ENCODE assay signal across 5 cellular contexts in the genomic region with DNA sequence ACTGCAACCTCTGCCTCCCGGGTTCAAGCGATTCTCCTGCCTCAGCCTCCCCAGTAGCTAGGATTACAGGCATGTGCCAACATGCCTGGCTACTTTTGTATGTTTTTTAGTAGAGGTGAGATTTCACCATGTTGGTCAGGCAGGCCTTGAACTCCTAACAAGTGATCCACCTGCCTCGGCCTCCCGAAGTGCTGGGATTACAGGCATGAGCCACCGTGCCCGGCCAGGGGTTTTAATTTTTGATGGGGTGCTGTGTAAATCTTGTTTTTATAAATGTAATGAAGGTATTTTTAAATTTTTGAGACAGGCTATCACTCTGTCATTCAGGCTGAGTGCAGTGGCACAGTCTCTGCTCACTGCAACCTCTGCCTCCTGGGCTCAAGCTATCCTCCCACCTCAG. TPM values are rescaled to one million over a fixed set of nuclear protein-coding genes. Genes with fewer than 3 reads are reported as not detected.
"Had no signal": no experiment of that assay in that cellular context is flagged by ENCODE, and none has a peak within 500 bp of the region (broad histone marks: within the 10 kb centered on the region; RNA-seq: fewer than 3 reads in every experiment).

No MANE protein-coding gene starts in this region.

RNA-seq across cellular contexts. Expression of gene THY1, which starts 17.5 kb away (rescaled TPM):
- total RNA-seq: PC-3 had no signal

RNA-seq across cellular contexts. Expression of gene MFRP, which starts 58.9 kb away (rescaled TPM):
- total RNA-seq: LHCN-M2, PC-3, Peyer's patch, Right ventricle myocardium superior, SJSA1 had no signal
